In the genomic region with DNA sequence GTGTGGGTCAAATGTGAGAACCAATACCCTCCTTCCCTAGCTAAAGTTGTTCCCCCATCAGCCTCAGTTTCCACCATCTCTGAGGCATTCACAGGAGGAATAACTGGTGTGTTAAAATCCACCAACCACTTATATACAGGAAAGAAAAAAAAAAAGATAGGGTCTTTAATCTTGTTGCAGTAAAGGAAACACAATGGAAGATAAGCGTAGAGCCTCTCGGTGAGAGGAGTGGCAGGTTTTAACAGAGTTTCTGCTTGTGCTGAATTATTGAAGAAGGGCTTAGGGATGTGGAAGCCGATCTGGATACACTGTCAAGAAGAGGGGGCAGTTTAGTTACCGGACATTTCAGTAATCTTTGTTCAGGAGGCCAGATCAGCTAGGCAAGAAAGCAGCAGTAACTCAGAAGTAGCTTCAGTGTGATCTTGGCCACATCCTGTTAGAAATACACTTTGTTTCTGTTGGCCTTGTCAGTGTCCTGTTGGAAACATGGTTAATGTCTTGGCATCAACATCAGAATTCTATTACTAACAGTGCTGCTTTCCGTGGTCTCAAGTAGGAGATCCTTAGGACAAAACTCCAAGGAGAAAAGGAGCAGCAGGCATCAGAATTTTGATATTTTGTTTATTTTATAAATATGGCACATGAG, we compare ENCODE assay signal across 10 cellular contexts. TPM values are rescaled to one million over a fixed set of nuclear protein-coding genes. Genes with fewer than 3 reads are reported as not detected.
DNase-seq lines count a peak whose midpoint lies in the region; ATAC-seq and TF ChIP-seq lines count a peak whose summit lies in the region.
"Not testable (repeated sequence)": the region's sequence is repeated elsewhere in the genome, so short reads cannot be mapped to it uniquely, and the experiment has no call there.
"Had no signal": no experiment of that assay in that cellular context is flagged by ENCODE, and none has a peak within 500 bp of the region (broad histone marks: within the 10 kb centered on the region; RNA-seq: fewer than 3 reads in every experiment).

No MANE protein-coding gene starts in this region.

- H3K36me3 Mint-ChIP-seq in CD4-positive, alpha-beta memory T cell; MCF 10A (ENCODE audit: insufficient read depth, unreplicated experiment): not testable (repeated sequence)
- peaks cover 22% of the 10 kb centered on the region for H3K36me3 Mint-ChIP-seq in activated T-cell treated with anti-CD3 and anti-CD28 coated beads, Interleukin-2, amount 50 U/mL, for 24 hours (ENCODE audit: low read depth)

- 45% methylated on average over 5 of the region's 5 CpGs for WGBS in tibial nerve, 2 donors

- CTCF ChIA-PET in CD4-positive, alpha-beta memory T cell (lab: Charles Lee; ENCODE audit: partially characterized antibody); MCF 10A (lab: Yijun Ruan, JAX): not testable (repeated sequence)

- not testable (repeated sequence) for TF ChIP-seq POLR2A in tibial nerve (IDR thresholded peaks at IDR 0.05)

- not testable (repeated sequence) for H3K36me3 ChIP-seq in CD4-positive, alpha-beta memory T cell (ENCODE audit: insufficient read depth, low read length); tibial nerve

- BruUV-seq in MCF 10A (replicated peaks; lab: Mats Ljungman, UMichigan): not testable (repeated sequence)

- peak in 1 of 2 donors; percentile 38 for TF ChIP-seq EP300 in tibial nerve (IDR thresholded peaks at IDR 0.05)

- not testable (repeated sequence) for H3K27ac ChIP-seq in CD4-positive, alpha-beta memory T cell (ENCODE audit: low read depth, low read length)
- peak overlapping the region in 3 of 4 donors; percentile 34 to 80 (median 41) for H3K27ac ChIP-seq in tibial nerve

- peaks cover 30 to 57% (median 45%) of the 10 kb centered on the region in 4 donors for H3K4me1 Mint-ChIP-seq in CD4-positive, alpha-beta memory T cell
- peaks cover 59% of the 10 kb centered on the region for H3K4me1 Mint-ChIP-seq in activated T-cell treated with anti-CD3 and anti-CD28 coated beads, Interleukin-2, amount 50 U/mL, for 24 hours (ENCODE audit: low read depth)
- peaks cover 46% of the 10 kb centered on the region for H3K4me1 Mint-ChIP-seq in MCF 10A (ENCODE audit: insufficient read depth, unreplicated experiment)

- intact Hi-C loops in CD4-positive, alpha-beta memory T cell (cut with micrococcal nuclease); MCF 10A (cut with micrococcal nuclease): not testable (repeated sequence)

- H3K27ac Mint-ChIP-seq in CD4-positive, alpha-beta memory T cell: peak overlapping the region; percentile 65 to 89 (median 84)
- peak overlapping the region; percentile 91 for H3K27ac Mint-ChIP-seq in activated T-cell treated with anti-CD3 and anti-CD28 coated beads, Interleukin-2, amount 50 U/mL, for 24 hours
- H3K27ac Mint-ChIP-seq in MCF 10A (ENCODE audit: low read depth, unreplicated experiment): peak overlapping the region; percentile 91

- not testable (repeated sequence) for H3K9me3 Mint-ChIP-seq in CD4-positive, alpha-beta memory T cell; activated T-cell treated with anti-CD3 and anti-CD28 coated beads, Interleukin-2, amount 50 U/mL, for 24 hours; MCF 10A (ENCODE audit: unreplicated experiment)

- peak; percentile 16 for ATAC-seq in left lobe of liver

- H3K27me3 ChIP-seq in CD4-positive, alpha-beta memory T cell (ENCODE audit: insufficient read depth, low read length); tibial nerve: not testable (repeated sequence)

- H3K4me3 ChIP-seq in CD4-positive, alpha-beta memory T cell (ENCODE audit: low read length in 2 of 2); tibial nerve: not testable (repeated sequence)

- DNase-seq in CD4-positive, alpha-beta memory T cell: peak in 1 of 5 donors; percentile 14
- DNase-seq in M059J (ENCODE audit: low read depth) (peak; percentile 84), MCF 10A (ENCODE audit: unreplicated experiment) (peak; percentile 54), fibroblast of peridontal ligament (ENCODE audit: extremely low read depth) (peak; percentile 73), pons (ENCODE audit: low spot score) (peak; percentile 22), tibial nerve (ENCODE audit: low spot score in 2 of 2) (peak in 1 of 2 donors; percentile 31)
- DNase-seq in activated T-cell treated with anti-CD3 and anti-CD28 coated beads, Interleukin-2, amount 50 U/mL, for 24 hours; left lobe of liver (ENCODE audit: low spot score): not testable (repeated sequence)

- not testable (repeated sequence) for TF ChIP-seq CTCF in MCF 10A (IDR thresholded peaks at IDR 0.05; ENCODE audit: unreplicated experiment); tibial nerve (IDR thresholded peaks at IDR 0.05)

- POLR2A ChIA-PET in CD4-positive, alpha-beta memory T cell (lab: Charles Lee; ENCODE audit: partially characterized antibody); MCF 10A (lab: Yijun Ruan, JAX): not testable (repeated sequence)

- H3K9me3 ChIP-seq in CD4-positive, alpha-beta memory T cell (ENCODE audit: control insufficient read depth in 1 of 2, low read length in 2 of 2); tibial nerve: not testable (repeated sequence)

- peak overlapping the region in 7 of 8 donors; percentile 8 to 69 (median 67) for H3K4me3 Mint-ChIP-seq in CD4-positive, alpha-beta memory T cell
- H3K4me3 Mint-ChIP-seq in activated T-cell treated with anti-CD3 and anti-CD28 coated beads, Interleukin-2, amount 50 U/mL, for 24 hours: peak overlapping the region; percentile 40
- peak overlapping the region; percentile 28 for H3K4me3 Mint-ChIP-seq in MCF 10A (ENCODE audit: unreplicated experiment)

- not testable (repeated sequence) for H3K27me3 Mint-ChIP-seq in CD4-positive, alpha-beta memory T cell; activated T-cell treated with anti-CD3 and anti-CD28 coated beads, Interleukin-2, amount 50 U/mL, for 24 hours; MCF 10A (ENCODE audit: insufficient read depth, unreplicated experiment)

- H3K4me1 ChIP-seq in CD4-positive, alpha-beta memory T cell (ENCODE audit: insufficient read depth, low read length): peaks cover 25% of the 10 kb centered on the region
- H3K4me1 ChIP-seq in tibial nerve: peaks cover 0 to 29% (median 8%) of the 10 kb centered on the region in 4 donors

RNA-seq across cellular contexts. Expression of gene SPDYE16, which starts 40.7 kb away (rescaled TPM):
- 1 to 10 TPM in 1 of 2 experiments, under 1 TPM in 1; 0.73 to 1.1 TPM for total RNA-seq in CD4-positive, alpha-beta memory T cell
- under 1 TPM in 1 of 2 donors, not detected in 1; 0.21 TPM for polyA plus RNA-seq in CD4-positive, alpha-beta memory T cell
- 0.17 and 0.22 TPM in 2 replicates for total RNA-seq in M059J (2014; rRNA removed; shearing (Covaris generic))
- 0.29 TPM in 1 of 2 replicates, not detected in the other for total RNA-seq in MCF 10A (2022)
- 0.13 TPM for total RNA-seq in left lobe of liver
- total RNA-seq in tibial nerve: under 1 TPM in 1 of 4 donors, not detected in 3; 0.98 TPM
- total RNA-seq: glomerular endothelial cell had no signal
- polyA plus RNA-seq: HepG2 had no signal

RNA-seq across cellular contexts. Expression of gene POMZP3, which starts 43.3 kb away (rescaled TPM):
- total RNA-seq in CD4-positive, alpha-beta memory T cell: 10 to 100 TPM; 20.4 to 21.6 TPM
- polyA plus RNA-seq in CD4-positive, alpha-beta memory T cell: 1 to 10 TPM; 3.2 to 9.6 TPM
- 5.7 and 7.3 TPM in 2 replicates for total RNA-seq in M059J (2014; rRNA removed; shearing (Covaris generic))
- total RNA-seq in MCF 10A (2022): 8.9 and 10.6 TPM in 2 replicates
- total RNA-seq in left lobe of liver: 4.4 TPM
- 10 to 100 TPM in 1 of 4 donors, 1 to 10 TPM in 3; 7.5 to 15.7 (median 9.1) TPM for total RNA-seq in tibial nerve
